Comparison of ENCODE assay signal across 8 cellular contexts in the genomic region with DNA sequence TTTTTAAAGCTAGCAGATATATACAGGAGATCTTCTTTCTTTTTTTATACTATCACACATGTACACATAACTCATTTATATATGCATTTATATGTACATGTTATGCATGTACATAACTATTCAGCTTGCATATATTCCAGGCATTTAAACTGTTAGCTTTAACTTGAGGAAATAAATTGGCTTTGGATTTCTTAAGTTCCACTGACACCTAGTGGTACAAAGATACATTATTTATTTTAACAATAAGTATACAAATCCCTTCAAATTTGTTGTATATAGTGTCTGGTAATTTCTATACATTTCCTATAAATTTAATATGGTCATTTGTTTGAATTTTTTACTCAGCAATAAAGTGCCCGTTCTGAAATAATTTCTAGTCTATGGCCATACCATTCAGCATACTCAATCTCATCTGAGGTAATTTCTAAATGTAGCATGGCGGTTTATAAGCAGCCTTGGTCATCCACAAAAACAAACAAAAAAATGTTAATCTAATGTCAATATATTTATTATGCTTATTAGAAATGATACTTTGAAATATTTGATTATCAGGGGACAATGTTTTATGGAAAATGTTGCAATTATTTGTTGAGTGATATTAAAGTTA. TPM values are rescaled to one million over a fixed set of nuclear protein-coding genes. Genes with fewer than 3 reads are reported as not detected.
A peak's percentile ranks its signal among the peaks of the same experiment; 100 is the strongest.
DNase-seq lines count a peak whose midpoint lies in the region; ATAC-seq and TF ChIP-seq lines count a peak whose summit lies in the region.

No MANE protein-coding gene starts in this region.

- H3K9me3 Mint-ChIP-seq in stimulated activated naive B cell treated with anti-CD40 and anti-IgM and Interleukin-4, amounts not matched to agents 10 μg/mL and 1 μg/mL and 100 μg/mL, for 72 hours = no peaks in the 10 kb centered on the region

- peak; percentile 8 for TF ChIP-seq CTCF in brain microvascular endothelial cell (IDR thresholded peaks at IDR 0.05; ENCODE audit: low read depth, low read length, missing control alignments)

- in situ Hi-C loops in KBM-7 (cut with MboI; ENCODE audit: low pct_unique_long_range_greater_than_20kb, low sequenced_read_pairs) (no loop called here), brain microvascular endothelial cell (cut with HindIII; ENCODE audit: low pct_ligation_motif_present, low sequenced_read_pairs) (no loop called here)

- H3K36me3 Mint-ChIP-seq in stimulated activated naive B cell treated with anti-CD40 and anti-IgM and Interleukin-4, amounts not matched to agents 10 μg/mL and 1 μg/mL and 100 μg/mL, for 72 hours = peaks cover 16 to 28% of the 10 kb centered on the region in 2 donors

- H3K36me3 ChIP-seq in brain microvascular endothelial cell (replicated peaks) = peaks cover 36% of the 10 kb centered on the region

- H3K27ac Mint-ChIP-seq in stimulated activated naive B cell treated with anti-CD40 and anti-IgM and Interleukin-4, amounts not matched to agents 10 μg/mL and 1 μg/mL and 100 μg/mL, for 72 hours = no peak overlapping the region

- ATAC-seq in stimulated activated naive B cell treated with anti-CD40 and anti-IgM and Interleukin-4, amounts not matched to agents 10 μg/mL and 1 μg/mL and 100 μg/mL, for 72 hours (replicated peaks) = no peak

- DNase-seq in CD1c-positive myeloid dendritic cell (ENCODE audit: extremely low spot score) (peak; percentile 52), KBM-7 (peak; percentile 37), brain microvascular endothelial cell (no peak), medulla oblongata (ENCODE audit: extremely low spot score) (peak; percentile 8), cerebellum (ENCODE audit: low spot score) (no peak), NCI-H1930 (lab: John Stamatoyannopoulos, UW) (no peak)
- no peak for DNase-seq in stimulated activated CD4-positive, alpha-beta T cell treated with anti-CD3 and anti-CD28 coated beads, Interleukin-2, amount 100 ng/mL, for 24 hours
- no peak for DNase-seq in stimulated activated naive B cell treated with anti-CD40 and anti-IgM and Interleukin-4, amounts not matched to agents 10 μg/mL and 1 μg/mL and 100 μg/mL, for 72 hours

- no peak overlapping the region for H3K4me3 ChIP-seq in brain microvascular endothelial cell (ENCODE audit: low read depth, low read length)

- H3K27me3 Mint-ChIP-seq in stimulated activated naive B cell treated with anti-CD40 and anti-IgM and Interleukin-4, amounts not matched to agents 10 μg/mL and 1 μg/mL and 100 μg/mL, for 72 hours = no peaks in the 10 kb centered on the region

- H3K27me3 ChIP-seq in brain microvascular endothelial cell (replicated peaks) = no peaks in the 10 kb centered on the region

- no peak overlapping the region for H3K4me3 Mint-ChIP-seq in stimulated activated naive B cell treated with anti-CD40 and anti-IgM and Interleukin-4, amounts not matched to agents 10 μg/mL and 1 μg/mL and 100 μg/mL, for 72 hours

- H3K4me1 Mint-ChIP-seq in stimulated activated naive B cell treated with anti-CD40 and anti-IgM and Interleukin-4, amounts not matched to agents 10 μg/mL and 1 μg/mL and 100 μg/mL, for 72 hours = no peaks in the 10 kb centered on the region

- H3K27ac ChIP-seq in brain microvascular endothelial cell = no peak overlapping the region

RNA-seq across cellular contexts. Expression of a gene that starts 11.6 kb away (rescaled TPM):
- total RNA-seq in cerebellum = 27.4 TPM

RNA-seq across cellular contexts. Expression of a gene that starts 11.9 kb away (rescaled TPM):
- total RNA-seq in cerebellum = 59.8 TPM

Comparison
In these comparisons a context has a peak if more than half of its experiments do, and no peak if none do; other contexts are left out.
1. DNase-seq: peak in CD1c-positive myeloid dendritic cell (single experiment), KBM-7 (single experiment) and medulla oblongata (single experiment); none in brain microvascular endothelial cell (single experiment), cerebellum (single experiment), stimulated activated CD4-positive, alpha-beta T cell treated with anti-CD3 and anti-CD28 coated beads, Interleukin-2, amount 100 ng/mL, for 24 hours (0 of 2), NCI-H1930 (0 of 2) and stimulated activated naive B cell treated with anti-CD40 and anti-IgM and Interleukin-4, amounts not matched to agents 10 μg/mL and 1 μg/mL and 100 μg/mL, for 72 hours (single experiment).